ENCODE assay signal across 9 cellular contexts in the genomic region with DNA sequence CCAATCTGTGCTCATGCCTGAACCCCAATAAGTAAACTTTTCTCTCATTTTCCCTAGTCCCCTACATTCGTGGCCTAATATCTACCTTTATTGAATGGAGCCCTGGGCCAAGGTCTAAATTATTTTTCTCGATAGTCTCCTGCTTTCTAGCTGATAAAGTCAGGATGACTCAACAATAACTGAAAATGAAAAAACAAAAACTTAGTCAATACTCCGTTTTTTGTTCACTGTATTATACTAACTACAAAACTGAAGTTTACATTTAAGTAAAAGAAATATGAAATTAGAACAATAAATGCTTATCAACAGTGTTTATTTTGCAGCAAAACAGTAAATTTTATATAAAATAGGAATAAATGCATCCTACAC.
"Had no signal": no experiment of that assay in that cellular context is flagged by ENCODE, and none has a peak within 500 bp of the region (broad histone marks: within the 10 kb centered on the region; RNA-seq: fewer than 3 reads in every experiment).

No MANE protein-coding gene starts in this region.

- H3K9me3 ChIP-seq: transverse colon had no signal

- H3K4me1 ChIP-seq: transverse colon had no signal

- H3K27ac Mint-ChIP-seq: activated CD8-positive, alpha-beta memory T cell treated with anti-CD3 and anti-CD28 coated beads, Interleukin-2, amount 10 ng/mL, durations not matched to agents 7 days and 5 days; activated T-cell treated with anti-CD3 and anti-CD28 coated beads, Interleukin-2, amount 50 U/mL, for 72 hours had no signal

- H3K4me3 Mint-ChIP-seq: activated CD8-positive, alpha-beta memory T cell treated with anti-CD3 and anti-CD28 coated beads, Interleukin-2, amount 10 ng/mL, durations not matched to agents 7 days and 5 days had no signal

- DNase-seq: activated CD4-positive, alpha-beta T cell treated with anti-CD3 and anti-CD28 coated beads, Interleukin-2, amount 50 U/mL, for 48 hours; activated CD4-positive, CD25-positive, alpha-beta regulatory T cell treated with anti-CD3 and anti-CD28 coated beads, Interleukin-2, amount 50 U/mL, for 72 hours; activated CD8-positive, alpha-beta memory T cell treated with anti-CD3 and anti-CD28 coated beads, Interleukin-2, amount 10 ng/mL, durations not matched to agents 7 days and 5 days; activated naive CD4-positive, alpha-beta T cell; left ventricle myocardium superior; stimulated activated CD4-positive, alpha-beta T cell treated with anti-CD3 and anti-CD28 coated beads, Interleukin-4, amount 100 ng/mL, for 4 hours; transverse colon had no signal

- H3K4me3 ChIP-seq: skin epidermis, transverse colon had no signal

- H3K27me3 ChIP-seq: transverse colon had no signal

- H3K9me3 Mint-ChIP-seq: activated T-cell treated with anti-CD3 and anti-CD28 coated beads, Interleukin-2, amount 50 U/mL, for 72 hours had no signal

- H3K36me3 Mint-ChIP-seq: activated CD8-positive, alpha-beta memory T cell treated with anti-CD3 and anti-CD28 coated beads, Interleukin-2, amount 10 ng/mL, durations not matched to agents 7 days and 5 days had no signal

- H3K27ac ChIP-seq: transverse colon had no signal

- ATAC-seq: activated CD8-positive, alpha-beta memory T cell treated with anti-CD3 and anti-CD28 coated beads, Interleukin-2, amount 10 ng/mL, durations not matched to agents 7 days and 5 days had no signal

- H3K36me3 ChIP-seq: transverse colon had no signal
